In the genomic region with DNA sequence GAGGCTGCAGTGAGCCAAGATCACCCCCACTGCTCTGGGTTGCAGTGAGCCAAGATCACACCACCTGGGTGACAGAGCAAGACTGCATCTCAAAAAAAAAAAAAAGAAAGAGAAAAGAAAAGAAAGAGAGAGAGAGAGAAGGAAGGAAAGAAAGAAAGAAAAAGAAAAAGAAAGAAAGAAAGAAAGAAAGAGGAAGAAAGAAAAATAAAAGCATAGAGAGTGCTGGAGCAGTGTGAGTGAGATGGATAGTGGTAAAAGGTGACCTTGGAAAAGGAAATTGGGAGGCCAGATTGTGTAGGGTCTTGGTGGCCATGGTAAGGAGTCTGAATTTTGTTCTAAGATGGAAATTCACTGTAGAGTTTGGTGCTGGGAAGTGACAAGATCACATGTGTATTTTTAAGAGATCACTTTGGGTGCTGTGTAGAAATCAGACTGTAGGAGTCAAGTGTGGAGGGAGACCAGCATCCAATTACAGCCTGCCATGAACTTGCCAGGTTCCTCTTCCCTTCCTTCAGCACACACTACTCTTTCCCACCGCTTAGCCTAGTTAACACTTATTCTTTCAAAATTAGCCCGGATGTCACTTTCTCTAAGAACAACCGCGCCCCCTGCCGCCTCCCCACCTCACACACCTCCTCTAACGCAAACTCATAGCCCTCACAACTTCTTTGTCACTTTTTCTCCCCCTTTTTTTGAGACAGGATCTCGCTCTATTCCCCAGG, we compare ENCODE assay signal across 8 cellular contexts. TPM values are rescaled to one million over a fixed set of nuclear protein-coding genes. Genes with fewer than 3 reads are reported as not detected.
A peak's percentile ranks its signal among the peaks of the same experiment; 100 is the strongest.
DNase-seq lines count a peak whose midpoint lies in the region; ATAC-seq, FAIRE-seq and TF ChIP-seq lines count a peak whose summit lies in the region.

No MANE protein-coding gene starts in this region.

- peak overlapping the region; percentile 86 for H3K27ac Mint-ChIP-seq in HFFc6

- H3K27ac ChIP-seq in WERI-Rb-1 (peak overlapping the region; percentile 93), caudate nucleus (ENCODE audit: low read depth, low read length) (peak overlapping the region; percentile 79), kidney (ENCODE audit: low read depth in 2 of 2, low read length in 2 of 2) (peak overlapping the region; percentile 82 to 89)

- peak overlapping the region; percentile 90 for H3K4me3 ChIP-seq in WERI-Rb-1 (ENCODE audit: low read depth, low read length)
- H3K4me3 ChIP-seq in kidney (ENCODE audit: low read length in 2 of 2) = peak overlapping the region; percentile 80 to 88

- H3K36me3 ChIP-seq in WERI-Rb-1 (peaks cover 19% of the 10 kb centered on the region), kidney (ENCODE audit: control insufficient read depth in 1 of 2, insufficient read depth in 2 of 2, low read length in 2 of 2) (no peaks in the 10 kb centered on the region)

- peaks cover 10% of the 10 kb centered on the region for H3K27me3 Mint-ChIP-seq in HFFc6 (ENCODE audit: insufficient read depth)

- H3K36me3 Mint-ChIP-seq in HFFc6 (ENCODE audit: low read depth) = no peaks in the 10 kb centered on the region; the same call in 1 of the 2 replicates

- H3K4me3 Mint-ChIP-seq in HFFc6 = peak overlapping the region; percentile 91

- peaks cover 0 to 12% of the 10 kb centered on the region in 2 donors for H3K4me1 ChIP-seq in kidney (ENCODE audit: control insufficient read depth in 1 of 2, insufficient read depth in 1 of 2, low read depth in 1 of 2, low read length in 2 of 2)

- DNase-seq in C1 segment of cervical spinal cord (lab: John Stamatoyannopoulos, UW) = peak in 11 of 14 donors; percentile 19 to 74 (median 55)
- DNase-seq in HFFc6 = peak; percentile 57
- DNase-seq in NCI-H2196 treated with DMSO at 0.1 percent for 48 hours (lab: John Stamatoyannopoulos, UW; ENCODE audit: unreplicated experiment) = peak; percentile 76
- peak; percentile 95 for DNase-seq in WERI-Rb-1
- DNase-seq in caudate nucleus (lab: John Stamatoyannopoulos, UW) = peak in 49 of 61 donors; percentile 8 to 79 (median 51)
- DNase-seq in kidney = peak; percentile 90
- DNase-seq in stimulated activated CD4-positive, alpha-beta T cell treated with anti-CD3 and anti-CD28 coated beads, Interleukin-12 subunit alpha, Interleukin-12 subunit beta, amount 100 ng/mL, for 48 hours (ENCODE audit: low read depth in 2 of 3, low spot score in 1 of 3) = peak; percentile 60 to 95 (median 74)

- no peaks in the 10 kb centered on the region for H3K9me3 ChIP-seq in WERI-Rb-1 (ENCODE audit: severe bottlenecking)
- no peaks in the 10 kb centered on the region for H3K9me3 ChIP-seq in kidney (ENCODE audit: control insufficient read depth in 1 of 2, low read length in 2 of 2)

- no peaks in the 10 kb centered on the region for H3K27me3 ChIP-seq in WERI-Rb-1 (ENCODE audit: insufficient read depth, low read depth, severe bottlenecking)

- TF ChIP-seq CTCF in HFFc6 (IDR thresholded peaks at IDR 0.05) = peak; percentile 76
- peak; percentile 78 for TF ChIP-seq CTCF in WERI-Rb-1 (IDR thresholded peaks at IDR 0.05; ENCODE audit: low read depth, low read length)
- TF ChIP-seq CTCF in kidney (IDR thresholded peaks at IDR 0.05; ENCODE audit: borderline replicate concordance, extremely low read depth, insufficient read depth) = peak; percentile 61

- peak overlapping the region; percentile 77 for H3K9ac ChIP-seq in kidney (ENCODE audit: low read length in 2 of 2)

- no peaks in the 10 kb centered on the region for H3K9me3 Mint-ChIP-seq in HFFc6

- intact Hi-C loops in kidney (cut with DNase I) = loop anchor here (10.0 kb wide), 1 partner anchor 52 kb away; a partner anchor contains a TSS

- no peak for FAIRE-seq in kidney (lab: Jason Lieb, UNC)

- ATAC-seq in GM21619 (IDR thresholded peaks at IDR 0.05; ENCODE audit: unreplicated experiment) = no peak

- peaks cover 47% of the 10 kb centered on the region for H3K4me1 Mint-ChIP-seq in HFFc6 (ENCODE audit: low read depth)

RNA-seq across cellular contexts. Expression of a gene that starts 17.9 kb away (rescaled TPM):
- 10 to 100 TPM; 49.8 to 55.4 (median 51.5) TPM for total RNA-seq in HFFc6 (2021; fragmentation: NEBNext Ultra II Directional; extraction: Animal tissue kit (Norgen Biotek cat#: 25700))
- 38.8 TPM for total RNA-seq in kidney
- 86.9 TPM for polyA plus RNA-seq in kidney (ENCODE audit: insufficient read depth, low read depth, low replicate concordance)

RNA-seq across cellular contexts. Expression of a gene that starts 18.7 kb away (rescaled TPM):
- 10 to 100 TPM; 13.9 to 20.3 (median 16.9) TPM for total RNA-seq in HFFc6 (2021; fragmentation: NEBNext Ultra II Directional; extraction: Animal tissue kit (Norgen Biotek cat#: 25700))
- 33.0 TPM for total RNA-seq in kidney
- polyA plus RNA-seq in kidney (ENCODE audit: insufficient read depth, low read depth, low replicate concordance) = 21.4 TPM

RNA-seq across cellular contexts. Expression of a gene that starts 28.9 kb away (rescaled TPM):
- total RNA-seq in HFFc6 (2021; fragmentation: NEBNext Ultra II Directional; extraction: Animal tissue kit (Norgen Biotek cat#: 25700)) = 10 to 100 TPM; 53.6 to 81.3 (median 58.8) TPM
- 22.8 TPM for total RNA-seq in kidney
- 19.8 TPM for polyA plus RNA-seq in kidney (ENCODE audit: insufficient read depth, low read depth, low replicate concordance)

RNA-seq across cellular contexts. Expression of a gene that starts 35.8 kb away (rescaled TPM):
- total RNA-seq in HFFc6 (2021; fragmentation: NEBNext Ultra II Directional; extraction: Animal tissue kit (Norgen Biotek cat#: 25700)) = 100 to 1,000 TPM; 125 to 150 (median 135) TPM
- 66.7 TPM for total RNA-seq in kidney
- 89.1 TPM for polyA plus RNA-seq in kidney (ENCODE audit: insufficient read depth, low read depth, low replicate concordance)

RNA-seq across cellular contexts. Expression of a gene that starts 47.0 kb away (rescaled TPM):
- 10 to 100 TPM; 24.8 to 32.8 (median 30.0) TPM for total RNA-seq in HFFc6 (2021; fragmentation: NEBNext Ultra II Directional; extraction: Animal tissue kit (Norgen Biotek cat#: 25700))
- 59.7 TPM for total RNA-seq in kidney
- polyA plus RNA-seq in kidney (ENCODE audit: insufficient read depth, low read depth, low replicate concordance) = 28.9 TPM
